ENCODE assay signal across 29 cellular contexts in genomic region chr11:121137005-121137404, GRCh38.
"Had no signal": no experiment of that assay in that cellular context is flagged by ENCODE, and none has a peak within 500 bp of the region (broad histone marks: within the 10 kb centered on the region; RNA-seq: fewer than 3 reads in every experiment).

No MANE protein-coding gene starts in this region.

- ATAC-seq: activated CD8-positive, alpha-beta T cell treated with anti-CD3 and anti-CD28 coated beads for 36 hours; activated T-cell treated with anti-CD3 and anti-CD28 coated beads, Interleukin-2, amount 50 U/mL, for 72 hours; activated T-helper 17 cell treated with anti-CD3 and anti-CD28 coated beads, Interleukin-2, amount 50 U/mL, for 72 hours; PC-3 had no signal

- H3K4me1 ChIP-seq: Peyer's patch had no signal

- H3K27ac ChIP-seq: brain microvascular endothelial cell, cardiac muscle cell, Peyer's patch, SJSA1 had no signal

- DNase-seq: activated CD4-positive, alpha-beta T cell treated with anti-CD3 and anti-CD28 coated beads, Interleukin-2, amount 10 ng/mL, durations not matched to agents 24 days and 14 days; activated CD4-positive, alpha-beta T cell treated with anti-CD3 and anti-CD28 coated beads, Interleukin-2, amount 50 U/mL, for 4 hours; activated CD8-positive, alpha-beta T cell treated with anti-CD3 and anti-CD28 coated beads for 36 hours; activated effector memory CD4-positive, alpha-beta T cell treated with anti-CD3 and anti-CD28 coated beads, Interleukin-2, amount 50 U/mL, for 16 hours; activated naive CD4-positive, alpha-beta T cell; activated naive CD4-positive, alpha-beta T cell treated with anti-CD3 and anti-CD28 coated beads, Interleukin-2, amount 50 U/mL, for 16 hours; activated naive CD8-positive, alpha-beta T cell treated with anti-CD3 and anti-CD28 coated beads for 36 hours; activated T-cell treated with anti-CD3 and anti-CD28 coated beads, Interleukin-2, amount 50 U/mL, for 1 hour; activated T-cell treated with anti-CD3 and anti-CD28 coated beads, Interleukin-2, amount 50 U/mL, for 72 hours; amniotic stem cell; aorta; brain microvascular endothelial cell; NCI-H1105; NCI-H1436; NCI-H1694; NCI-H2029; NCI-H510A; NCI-H526; NCI-H748 treated with DMSO at 0.1 percent for 48 hours; NK-92 treated with Interleukin-12 subunit alpha and Interleukin-12 subunit beta, amount 100 ng/mL, for 24 hours; PC-3; Peyer's patch; RPMI8226; SHP77 treated with DMSO at 0.1 percent for 48 hours; SK-N-SH had no signal

- H3K27me3 ChIP-seq: brain microvascular endothelial cell, cardiac muscle cell, Peyer's patch, SJSA1 had no signal

- H3K9me3 ChIP-seq: Peyer's patch, SJSA1, SK-N-SH had no signal

- H3K4me2 ChIP-seq: SK-N-SH had no signal

- H3K4me3 ChIP-seq: cardiac muscle cell, Peyer's patch, SJSA1 had no signal

- FAIRE-seq: TTC549 had no signal

- H3K36me3 ChIP-seq: brain microvascular endothelial cell, cardiac muscle cell, Peyer's patch, SJSA1 had no signal

- H3K9ac ChIP-seq: SK-N-SH had no signal
